ENCODE assay signal across 19 cellular contexts in genomic region chr10:99880071-99880835, GRCh38.
DNase-seq lines count a peak whose midpoint lies in the region; ATAC-seq and TF ChIP-seq lines count a peak whose summit lies in the region.
"Had no signal": no experiment of that assay in that cellular context is flagged by ENCODE, and none has a peak within 500 bp of the region (broad histone marks: within the 10 kb centered on the region; RNA-seq: fewer than 3 reads in every experiment).

No MANE protein-coding gene starts in this region.

- H3K14ac ChIP-seq in mesenchymal stem cell (ENCODE audit: low read length in 2 of 2): no peak overlapping the region

- no peak overlapping the region for H2AK5ac ChIP-seq in mesenchymal stem cell (ENCODE audit: low read length, severe bottlenecking)

- H3K79me1 ChIP-seq in mesenchymal stem cell (replicated peaks; ENCODE audit: low read length, poor library complexity, severe bottlenecking): peaks cover 31% of the 10 kb centered on the region

- peak overlapping the region in 1 of 2 experiments; percentile 55 for H3K18ac ChIP-seq in mesenchymal stem cell (ENCODE audit: low read depth in 1 of 2, low read length in 2 of 2)

- H3K27me3 ChIP-seq in gastroesophageal sphincter: no peaks in the 10 kb centered on the region
- no peaks in the 10 kb centered on the region for H3K27me3 ChIP-seq in mesenchymal stem cell (ENCODE audit: control insufficient read depth in 1 of 2, insufficient read depth in 1 of 2, low read length in 2 of 2)
- H3K27me3 ChIP-seq in testis: no peaks in the 10 kb centered on the region
- H3K27me3 ChIP-seq: left lung, suprapubic skin had no signal

- no peak overlapping the region for H2BK5ac ChIP-seq in mesenchymal stem cell (ENCODE audit: low read depth, low read length, poor library complexity, severe bottlenecking)

- no peak overlapping the region for H2AFZ ChIP-seq in mesenchymal stem cell (ENCODE audit: low read depth, low read length)

- H3K36me3 ChIP-seq in gastroesophageal sphincter (peaks cover 0 to 99% of the 10 kb centered on the region in 2 donors), mesenchymal stem cell (ENCODE audit: control insufficient read depth in 1 of 2, insufficient read depth in 2 of 2, low read depth in 1 of 2, low read length in 2 of 2) (peaks cover 69 to 100% of the 10 kb centered on the region in 2 experiments), testis (ENCODE audit: low read depth, missing control alignments) (no peaks in the 10 kb centered on the region)

- no peak overlapping the region for H3K4me2 ChIP-seq in mesenchymal stem cell (ENCODE audit: low read length, poor library complexity, severe bottlenecking)
- H3K4me2 ChIP-seq: SK-N-SH had no signal

- no peak overlapping the region for H2BK120ac ChIP-seq in mesenchymal stem cell (ENCODE audit: low read depth, low read length)

- H2BK15ac ChIP-seq in mesenchymal stem cell (ENCODE audit: low read depth, poor library complexity, severe bottlenecking): peak overlapping the region; percentile 6

- intact Hi-C loops in testis (cut with DNase I; ENCODE audit: low total_unique reads): no loop called here

- DNase-seq in amniotic epithelial cell (ENCODE audit: low read depth) (peak; percentile 34), mesenchymal stem cell (peak; percentile 84), testis (peak; percentile 75), middle frontal gyrus (ENCODE audit: extremely low spot score, low spot score) (no peak), NCI-H1092 treated with DMSO at 0.1 percent for 48 hours (lab: John Stamatoyannopoulos, UW) (no peak), NCI-H510A treated with DMSO at 0.1 percent for 48 hours (lab: John Stamatoyannopoulos, UW) (no peak)
- DNase-seq: activated CD8-positive, alpha-beta T cell treated with anti-CD3 and anti-CD28 coated beads, Interleukin-2, amount 10 ng/mL, durations not matched to agents 7 days and 5 days; activated naive CD4-positive, alpha-beta T cell treated with anti-CD3 and anti-CD28 coated beads for 36 hours; activated T-cell treated with anti-CD3 and anti-CD28 coated beads, Interleukin-2, amount 50 U/mL, for 24 hours; aorta; left lung; naive thymus-derived CD8-positive, alpha-beta T cell; NCI-H1930; NCI-H345; NK-92 treated with Interleukin-12 subunit alpha and Interleukin-12 subunit beta, amount 100 ng/mL, for 24 hours; SK-N-SH had no signal

- H3K4me3 ChIP-seq in gastroesophageal sphincter (no peak overlapping the region), mesenchymal stem cell (ENCODE audit: insufficient read depth in 1 of 2, low read depth in 1 of 2, low read length in 2 of 2) (no peak overlapping the region), testis (no peak overlapping the region)
- H3K4me3 ChIP-seq: left lung, suprapubic skin had no signal

- H2BK12ac ChIP-seq in mesenchymal stem cell (ENCODE audit: low read length in 2 of 2): peak overlapping the region in 1 of 2 experiments; percentile 87

- peak overlapping the region in 1 of 2 experiments; percentile 62 for H3K4ac ChIP-seq in mesenchymal stem cell (ENCODE audit: low read depth in 1 of 2, low read length in 2 of 2)

- TF ChIP-seq CTCF in gastroesophageal sphincter (IDR thresholded peaks at IDR 0.05) (no peak), testis (IDR thresholded peaks at IDR 0.05) (no peak)

- peak; percentile 61 for ATAC-seq in gastroesophageal sphincter
- ATAC-seq: activated CD4-positive, CD25-positive, alpha-beta regulatory T cell treated with anti-CD3 and anti-CD28 coated beads, Interleukin-2, amount 50 U/mL, for 24 hours; activated CD8-positive, alpha-beta T cell treated with anti-CD3 and anti-CD28 coated beads, Interleukin-2, amount 10 ng/mL, durations not matched to agents 7 days and 5 days; left lung; naive thymus-derived CD8-positive, alpha-beta T cell had no signal

- H3K4me1 ChIP-seq in gastroesophageal sphincter (no peaks in the 10 kb centered on the region), mesenchymal stem cell (ENCODE audit: control insufficient read depth, insufficient read depth, low read depth, low read length) (peaks cover 1% of the 10 kb centered on the region), testis (peaks cover 11% of the 10 kb centered on the region)
- H3K4me1 ChIP-seq: left lung, suprapubic skin had no signal

- WGBS in gastroesophageal sphincter (ENCODE audit: low coverage in 1 of 2), 2 donors: 64 to 70% methylated on average over 7 to 8 of the region's 19 CpGs
- 75% methylated on average over 17 of the region's 19 CpGs for WGBS in mesenchymal stem cell
- WGBS in testis, 2 donors: 44 to 51% methylated on average over 19 of the region's 19 CpGs

- H4K8ac ChIP-seq in mesenchymal stem cell (ENCODE audit: low read length): no peak overlapping the region

- peak overlapping the region in 3 of 4 donors; percentile 18 to 51 (median 35) for H3K27ac ChIP-seq in gastroesophageal sphincter
- H3K27ac ChIP-seq in mesenchymal stem cell (ENCODE audit: low read length, poor library complexity, severe bottlenecking): no peak overlapping the region
- H3K27ac ChIP-seq in testis: peak overlapping the region; percentile 31 to 52
- H3K27ac ChIP-seq: suprapubic skin had no signal

- H4K91ac ChIP-seq in mesenchymal stem cell (ENCODE audit: low read length): no peak overlapping the region

- H3K23ac ChIP-seq in mesenchymal stem cell (ENCODE audit: low read length in 2 of 2): no peak overlapping the region

- H3K9ac ChIP-seq in mesenchymal stem cell (ENCODE audit: low read length): no peak overlapping the region
- H3K9ac ChIP-seq: SK-N-SH had no signal

- no peak for TF ChIP-seq POLR2A in gastroesophageal sphincter (IDR thresholded peaks at IDR 0.05)
- TF ChIP-seq POLR2A in testis (IDR thresholded peaks at IDR 0.05): no peak

- no peaks in the 10 kb centered on the region for H3K9me3 ChIP-seq in gastroesophageal sphincter
- H3K9me3 ChIP-seq in mesenchymal stem cell (ENCODE audit: control insufficient read depth, low read length): no peaks in the 10 kb centered on the region
- no peaks in the 10 kb centered on the region for H3K9me3 ChIP-seq in testis
- H3K9me3 ChIP-seq: left lung, SK-N-SH, suprapubic skin had no signal

- TF ChIP-seq EP300 in gastroesophageal sphincter (IDR thresholded peaks at IDR 0.05): no peak

Comparison
In these comparisons a context has a peak if more than half of its experiments do, and no peak if none do; other contexts are left out.
1. DNase-seq: peak in amniotic epithelial cell (single experiment), mesenchymal stem cell (single experiment) and testis (single experiment); none in middle frontal gyrus (single experiment), NCI-H1092 treated with DMSO at 0.1 percent for 48 hours (single experiment) and NCI-H510A treated with DMSO at 0.1 percent for 48 hours (single experiment).